ENCODE assay signal across 16 cellular contexts in the genomic region with DNA sequence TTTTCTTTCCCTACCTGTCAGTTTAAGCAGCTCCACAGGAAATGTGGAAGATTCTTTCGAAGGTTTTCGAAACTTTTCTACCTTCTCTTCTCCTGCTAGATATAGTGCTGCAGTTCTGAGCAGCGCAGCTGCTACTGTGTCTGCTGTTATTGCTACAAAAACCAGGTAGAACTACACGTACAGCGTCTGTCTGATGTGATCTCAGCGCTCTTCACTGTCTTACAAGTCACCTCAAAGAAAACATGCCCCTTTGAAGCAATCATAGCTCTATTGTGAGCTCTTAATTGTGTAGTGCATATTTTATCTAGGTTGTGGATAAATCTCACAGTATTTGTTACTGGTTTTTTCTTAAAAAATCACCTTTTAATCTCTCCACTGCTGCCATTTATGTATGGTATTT.
"Had no signal": no experiment of that assay in that cellular context is flagged by ENCODE, and none has a peak within 500 bp of the region (broad histone marks: within the 10 kb centered on the region; RNA-seq: fewer than 3 reads in every experiment).

No MANE protein-coding gene starts in this region.

- DNase-seq: cortex of kidney; dorsolateral prefrontal cortex; effector CD8-positive, alpha-beta T cell; foreskin melanocyte; kidney glomerular epithelial cell; mesendoderm; natural killer cell; nucleus accumbens; ovary; sigmoid colon; stimulated activated CD4-positive, alpha-beta T cell treated with anti-CD3 and anti-CD28 coated beads, Interleukin-2, amount 100 ng/mL, for 24 hours; stimulated activated CD4-positive, alpha-beta T cell treated with anti-CD3 and anti-CD28 coated beads, Interleukin-4, amount 100 ng/mL, for 4 hours; stimulated activated naive B cell treated with anti-CD40 and anti-IgM and Interleukin-4, amounts not matched to agents 10 μg/mL and 1 μg/mL and 100 μg/mL, for 72 hours; thyroid gland had no signal

- H3K36me3 Mint-ChIP-seq: natural killer cell, type B pancreatic cell had no signal

- H3K4me3 Mint-ChIP-seq: natural killer cell; neural crest cell; stimulated activated naive B cell treated with anti-CD40 and anti-IgM and Interleukin-4, amounts not matched to agents 10 μg/mL and 1 μg/mL and 100 μg/mL, for 72 hours; type B pancreatic cell had no signal

- H3K27me3 Mint-ChIP-seq: stimulated activated naive B cell treated with anti-CD40 and anti-IgM and Interleukin-4, amounts not matched to agents 10 μg/mL and 1 μg/mL and 100 μg/mL, for 72 hours; type B pancreatic cell had no signal

- H3K4me1 Mint-ChIP-seq: natural killer cell; stimulated activated naive B cell treated with anti-CD40 and anti-IgM and Interleukin-4, amounts not matched to agents 10 μg/mL and 1 μg/mL and 100 μg/mL, for 72 hours had no signal

- H3K27ac Mint-ChIP-seq: natural killer cell; stimulated activated naive B cell treated with anti-CD40 and anti-IgM and Interleukin-4, amounts not matched to agents 10 μg/mL and 1 μg/mL and 100 μg/mL, for 72 hours; type B pancreatic cell had no signal

- ATAC-seq: natural killer cell; stimulated activated naive B cell treated with anti-CD40 and anti-IgM and Interleukin-4, amounts not matched to agents 10 μg/mL and 1 μg/mL and 100 μg/mL, for 72 hours had no signal

- H3K9me3 Mint-ChIP-seq: natural killer cell; neural crest cell; stimulated activated naive B cell treated with anti-CD40 and anti-IgM and Interleukin-4, amounts not matched to agents 10 μg/mL and 1 μg/mL and 100 μg/mL, for 72 hours; type B pancreatic cell had no signal
